In the genomic region with DNA sequence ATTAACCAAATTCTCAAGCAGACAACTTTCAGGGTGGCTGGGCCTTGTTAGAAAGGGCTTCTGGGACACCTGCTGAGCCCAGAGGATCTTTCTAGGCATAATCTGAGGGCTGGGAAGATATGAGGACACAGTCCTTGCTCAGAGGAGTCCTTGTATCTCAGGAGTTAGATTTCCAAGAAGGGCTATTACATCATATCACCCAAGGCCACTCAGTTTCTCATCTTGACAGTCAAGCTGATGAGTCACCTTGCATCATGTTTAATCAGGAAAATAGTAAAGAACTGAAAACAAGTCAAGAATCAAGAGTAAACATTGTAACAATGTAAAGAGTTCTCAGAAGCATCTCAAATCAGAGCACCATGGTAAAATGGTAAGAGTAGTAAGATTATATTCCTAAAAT, we compare ENCODE assay signal across 1 cellular context.
A peak's percentile ranks its signal among the peaks of the same experiment; 100 is the strongest.
TF ChIP-seq lines count a peak whose summit lies in the region.

No MANE protein-coding gene starts in this region.

TF ChIP-seq in K562, 482 proteins besides CTCF, POLR2A, EP300 and RAD21 (continued from another document):
- no peak for TF ChIP-seq KDM2B (CRISPR knock-in tag; IDR thresholded peaks at IDR 0.05)
- no peak for TF ChIP-seq ZNF253 (CRISPR knock-in tag; conservative IDR thresholded peaks at IDR 0.05)
- 0 out of 2 replicates have a peak, but pooled peaks have one; percentile 12 for TF ChIP-seq NFE2 (IDR thresholded peaks at IDR 0.05; ENCODE audit: low read depth)
